22 cellular contexts compared by ENCODE assay signal in genomic region chr7:130092598-130092997, GRCh38. TPM values are rescaled to one million over a fixed set of nuclear protein-coding genes. Genes with fewer than 3 reads are reported as not detected.
A peak's percentile ranks its signal among the peaks of the same experiment; 100 is the strongest.
DNase-seq lines count a peak whose midpoint lies in the region; ATAC-seq and TF ChIP-seq lines count a peak whose summit lies in the region.
"Had no signal": no experiment of that assay in that cellular context is flagged by ENCODE, and none has a peak within 500 bp of the region (broad histone marks: within the 10 kb centered on the region; RNA-seq: fewer than 3 reads in every experiment).

No MANE protein-coding gene starts in this region.

- no peaks in the 10 kb centered on the region for H3K9me3 Mint-ChIP-seq in progenitor cell of endocrine pancreas (ENCODE audit: low read depth)
- H3K9me3 Mint-ChIP-seq: mesothelial cell of epicardium; stimulated activated naive CD8-positive, alpha-beta T cell treated with anti-CD3 and anti-CD28 coated beads, Interleukin-15, Interleukin-2, amounts not matched to agents 100 ng/mL and 50 ng/mL, for 24 hours had no signal

- H3K4me3 Mint-ChIP-seq in T-helper 17 cell (no peak overlapping the region), progenitor cell of endocrine pancreas (ENCODE audit: low read depth) (no peak overlapping the region)
- H3K4me3 Mint-ChIP-seq: activated CD4-positive, alpha-beta T cell treated with anti-CD3 and anti-CD28 coated beads for 36 hours; activated naive CD8-positive, alpha-beta T cell; mesothelial cell of epicardium; stimulated activated naive CD8-positive, alpha-beta T cell treated with anti-CD3 and anti-CD28 coated beads, Interleukin-15, Interleukin-2, amounts not matched to agents 100 ng/mL and 50 ng/mL, for 24 hours had no signal

- H3K4me1 Mint-ChIP-seq in T-helper 17 cell (peaks cover 16% of the 10 kb centered on the region), progenitor cell of endocrine pancreas (ENCODE audit: low read depth) (peaks cover 6% of the 10 kb centered on the region)

- ATAC-seq in GM18907 (IDR thresholded peaks at IDR 0.05; ENCODE audit: unreplicated experiment) (peak; percentile 53), HG02981 (IDR thresholded peaks at IDR 0.05; ENCODE audit: unreplicated experiment) (peak; percentile 59), T-helper 17 cell (no peak), GM18511 (IDR thresholded peaks at IDR 0.05; ENCODE audit: unreplicated experiment) (no peak)
- ATAC-seq: activated CD4-positive, alpha-beta T cell treated with anti-CD3 and anti-CD28 coated beads for 36 hours; left lobe of liver; psoas muscle had no signal

- no peaks in the 10 kb centered on the region for H3K27me3 Mint-ChIP-seq in T-helper 17 cell
- no peaks in the 10 kb centered on the region for H3K27me3 Mint-ChIP-seq in progenitor cell of endocrine pancreas
- H3K27me3 Mint-ChIP-seq: activated CD4-positive, alpha-beta T cell treated with anti-CD3 and anti-CD28 coated beads for 36 hours; activated naive CD8-positive, alpha-beta T cell; stimulated activated naive CD8-positive, alpha-beta T cell treated with anti-CD3 and anti-CD28 coated beads, Interleukin-15, Interleukin-2, amounts not matched to agents 100 ng/mL and 50 ng/mL, for 24 hours had no signal

- DNase-seq in T-helper 17 cell (no peak), progenitor cell of endocrine pancreas (ENCODE audit: low spot score, unreplicated experiment) (no peak), dermis blood vessel endothelial cell (no peak), nucleus accumbens (lab: John Stamatoyannopoulos, UW) (no peak)
- DNase-seq: activated CD4-positive, alpha-beta T cell treated with anti-CD3 and anti-CD28 coated beads for 36 hours; EL; glutamatergic neuron; MG63; NCI-H2171 treated with DMSO at 0.1 percent for 48 hours; NCI-H526 treated with DMSO at 0.1 percent for 48 hours; psoas muscle; SHP77; stimulated activated CD4-positive, alpha-beta T cell treated with anti-CD3 and anti-CD28 coated beads, Interleukin-2, amount 100 ng/mL, for 24 hours had no signal

- TF ChIP-seq CTCF in progenitor cell of endocrine pancreas (IDR thresholded peaks at IDR 0.05; ENCODE audit: unreplicated experiment): no peak

- H3K27ac Mint-ChIP-seq in T-helper 17 cell (peak overlapping the region; percentile 57), progenitor cell of endocrine pancreas (peak overlapping the region; percentile 12)
- H3K27ac Mint-ChIP-seq: activated CD4-positive, alpha-beta T cell treated with anti-CD3 and anti-CD28 coated beads for 36 hours; activated naive CD8-positive, alpha-beta T cell; mesothelial cell of epicardium; stimulated activated naive CD8-positive, alpha-beta T cell treated with anti-CD3 and anti-CD28 coated beads, Interleukin-15, Interleukin-2, amounts not matched to agents 100 ng/mL and 50 ng/mL, for 24 hours had no signal

- H3K36me3 Mint-ChIP-seq in T-helper 17 cell (ENCODE audit: low read depth) (no peaks in the 10 kb centered on the region), progenitor cell of endocrine pancreas (ENCODE audit: insufficient read depth) (peaks cover 3% of the 10 kb centered on the region)

- no peaks in the 10 kb centered on the region for H3K9me3 ChIP-seq in T-helper 17 cell (ENCODE audit: control insufficient read depth, low read length, poor library complexity, severe bottlenecking)
- H3K9me3 ChIP-seq: HAP-1, MG63, psoas muscle, tibial nerve had no signal

RNA-seq across cellular contexts. Expression of gene KLHDC10, which starts 22.3 kb away (rescaled TPM):
- 10 to 100 TPM; 15.8 to 18.8 TPM for total RNA-seq in T-helper 17 cell
- total RNA-seq in progenitor cell of endocrine pancreas: 50.1 and 50.8 TPM in 2 replicates
- total RNA-seq in dermis blood vessel endothelial cell: 26.9 and 33.8 TPM in 2 replicates

RNA-seq across cellular contexts. Expression of gene ZC3HC1, which starts 41.4 kb away (rescaled TPM):
- total RNA-seq in T-helper 17 cell (10 to 100 TPM in 1 of 2 donors, 1 to 10 TPM in 1; 8.8 to 10.3 TPM), progenitor cell of endocrine pancreas (31.1 and 32.0 TPM in 2 replicates), dermis blood vessel endothelial cell (20.6 and 23.8 TPM in 2 replicates)

Comparison
In these comparisons a context has a peak if more than half of its experiments do, and no peak if none do; other contexts are left out.
1. ATAC-seq: peak in GM18907 (single experiment) and HG02981 (single experiment); none in T-helper 17 cell (single experiment) and GM18511 (single experiment).